Comparison of ENCODE assay signal across 19 cellular contexts in genomic region chr14:103311171-103311997, GRCh38. TPM values are rescaled to one million over a fixed set of nuclear protein-coding genes. Genes with fewer than 3 reads are reported as not detected.
DNase-seq lines count a peak whose midpoint lies in the region; ATAC-seq and TF ChIP-seq lines count a peak whose summit lies in the region.
"Had no signal": no experiment of that assay in that cellular context is flagged by ENCODE, and none has a peak within 500 bp of the region (broad histone marks: within the 10 kb centered on the region; RNA-seq: fewer than 3 reads in every experiment).

No MANE protein-coding gene starts in this region.

- no peak overlapping the region for H3K9ac ChIP-seq in smooth muscle cell (ENCODE audit: low read depth)

- peak; percentile 21 for DNase-seq in G401 (ENCODE audit: low spot score)
- DNase-seq in globus pallidus (ENCODE audit: low spot score): peak; percentile 41
- peak; percentile 30 for DNase-seq in pons (ENCODE audit: low spot score)
- no peak for DNase-seq in gastrocnemius medialis
- no peak for DNase-seq in smooth muscle cell (lab: John Stamatoyannopoulos, UW; ENCODE audit: unreplicated experiment)
- DNase-seq in NCI-H82 (lab: John Stamatoyannopoulos, UW): no peak
- DNase-seq: AML-193; Calu3; CD4-positive, CD25-positive, alpha-beta regulatory T cell; DMS79; KBM-7; NCI-H146; NCI-H2107; NCI-H345; NCI-H526 treated with DMSO at 0.1 percent for 48 hours; NK-92 treated with Interleukin-12 subunit alpha and Interleukin-12 subunit beta, amount 100 ng/mL, for 24 hours had no signal

- H3K4me1 ChIP-seq in gastrocnemius medialis: peaks cover 0 to 6% of the 10 kb centered on the region in 2 donors
- no peaks in the 10 kb centered on the region for H3K4me1 ChIP-seq in smooth muscle cell (ENCODE audit: low read depth)

- H3K36me3 ChIP-seq in gastrocnemius medialis (no peaks in the 10 kb centered on the region), smooth muscle cell (ENCODE audit: low read depth) (no peaks in the 10 kb centered on the region)

- H3K4me1 Mint-ChIP-seq in brain: peaks cover 19% of the 10 kb centered on the region
- H3K4me1 Mint-ChIP-seq: CD4-positive, CD25-positive, alpha-beta regulatory T cell had no signal

- in situ Hi-C loops in G401 (cut with HindIII; ENCODE audit: low sequenced_read_pairs) (no loop called here), gastrocnemius medialis (cut with MboI; ENCODE audit: low sequenced_read_pairs in 4 of 4) (no loop called here)

- ATAC-seq in gastrocnemius medialis (no peak), GM19397 (IDR thresholded peaks at IDR 0.05; ENCODE audit: unreplicated experiment) (no peak)

- no peaks in the 10 kb centered on the region for H3K36me3 Mint-ChIP-seq in brain
- H3K36me3 Mint-ChIP-seq: CD4-positive, CD25-positive, alpha-beta regulatory T cell had no signal

- H3K9me3 ChIP-seq in gastrocnemius medialis: no peaks in the 10 kb centered on the region
- H3K9me3 ChIP-seq in smooth muscle cell (replicated peaks; ENCODE audit: low read depth): no peaks in the 10 kb centered on the region

- H3K79me2 ChIP-seq in smooth muscle cell (ENCODE audit: low read depth): no peaks in the 10 kb centered on the region

- no peaks in the 10 kb centered on the region for H4K20me1 ChIP-seq in smooth muscle cell (ENCODE audit: low read depth)

- intact Hi-C loops in gastrocnemius medialis (cut with DNase I; ENCODE audit: low total_unique reads): no loop called here

- H3K27me3 ChIP-seq in gastrocnemius medialis: no peaks in the 10 kb centered on the region
- H3K27me3 ChIP-seq in smooth muscle cell (ENCODE audit: low read depth): no peaks in the 10 kb centered on the region

- H3K27me3 Mint-ChIP-seq in brain: peaks cover 6% of the 10 kb centered on the region

- TF ChIP-seq CTCF in brain (conservative IDR thresholded peaks at IDR 0.05) (no peak), gastrocnemius medialis (IDR thresholded peaks at IDR 0.05 in 4 of 5, conservative IDR thresholded peaks at IDR 0.05 in 1 of 5) (no peak), smooth muscle cell (IDR thresholded peaks at IDR 0.05; ENCODE audit: borderline replicate concordance, insufficient read depth, poor library complexity, severe bottlenecking) (no peak)

- H3K4me3 Mint-ChIP-seq in brain: no peak overlapping the region
- H3K4me3 Mint-ChIP-seq: CD4-positive, CD25-positive, alpha-beta regulatory T cell had no signal

- peaks cover 0 to 8% (median 3%) of the 10 kb centered on the region in 5 experiments for H3K9me3 Mint-ChIP-seq in brain

- no peaks in the 10 kb centered on the region for H3F3A ChIP-seq in smooth muscle cell (ENCODE audit: low read depth)

- no peak for TF ChIP-seq POLR2A in gastrocnemius medialis (IDR thresholded peaks at IDR 0.05)

- H3K4me3 ChIP-seq in gastrocnemius medialis (no peak overlapping the region), smooth muscle cell (no peak overlapping the region)

- peak overlapping the region in 3 of 5 experiments; percentile 24 to 58 (median 34) for H3K27ac Mint-ChIP-seq in brain
- H3K27ac Mint-ChIP-seq: CD4-positive, CD25-positive, alpha-beta regulatory T cell had no signal

- H3K4me2 ChIP-seq in smooth muscle cell: no peak overlapping the region

- H3K27ac ChIP-seq in gastrocnemius medialis (no peak overlapping the region), smooth muscle cell (ENCODE audit: low read depth) (no peak overlapping the region)
- H3K27ac ChIP-seq: RWPE1 had no signal

- WGBS in smooth muscle cell (ENCODE audit: low lambda C conversion rate): 91% methylated on average over 31 of the region's 31 CpGs

- H2AFZ ChIP-seq in smooth muscle cell (ENCODE audit: low read depth): no peak overlapping the region

RNA-seq across cellular contexts. Expression of gene EIF5, which starts 22.7 kb away (rescaled TPM):
- total RNA-seq in G401 (2014; rRNA removed; shearing (Covaris generic)): 265 and 299 TPM in 2 replicates
- polyA plus RNA-seq in brain (ENCODE audit: insufficient read depth, low read depth, low replicate concordance): 56.1 TPM
- total RNA-seq in gastrocnemius medialis: 100 to 1,000 TPM; 313 to 538 (median 374) TPM
- 233 and 278 TPM in 2 replicates for total RNA-seq in smooth muscle cell
- polyA plus RNA-seq in smooth muscle cell: 290 and 357 TPM in 2 replicates

Comparison
In these comparisons a context has a peak if more than half of its experiments do, and no peak if none do; other contexts are left out.
1. DNase-seq: peak in G401 (single experiment), globus pallidus (single experiment) and pons (single experiment); none in gastrocnemius medialis (0 of 2), smooth muscle cell (single experiment) and NCI-H82 (single experiment).